In genomic region chr1:184287001-184287400, GRCh38 we compare ENCODE assay signal across 27 cellular contexts.
DNase-seq lines count a peak whose midpoint lies in the region; ATAC-seq and TF ChIP-seq lines count a peak whose summit lies in the region.
"Had no signal": no experiment of that assay in that cellular context is flagged by ENCODE, and none has a peak within 500 bp of the region (broad histone marks: within the 10 kb centered on the region; RNA-seq: fewer than 3 reads in every experiment).

No MANE protein-coding gene starts in this region.

- H4K5ac ChIP-seq in mesendoderm (ENCODE audit: low read length), result no peak overlapping the region

- no peaks in the 10 kb centered on the region for H3K27me3 ChIP-seq in gastroesophageal sphincter
- H3K27me3 ChIP-seq in mesendoderm (ENCODE audit: insufficient read depth, low read length, poor library complexity), result no peaks in the 10 kb centered on the region
- H3K27me3 ChIP-seq in transverse colon, result no peaks in the 10 kb centered on the region
- H3K27me3 ChIP-seq: thyroid gland had no signal

- no peak overlapping the region for H3K4me2 ChIP-seq in mesendoderm (ENCODE audit: low read length)

- 58 to 63% methylated on average over 8 of the region's 8 CpGs for WGBS in gastroesophageal sphincter (ENCODE audit: low coverage in 1 of 2), 2 donors
- WGBS in mesendoderm (ENCODE audit: extremely low coverage, insufficient coverage, low lambda C conversion rate), result no CpG with 5 or more reads among the region's 8 CpGs
- WGBS in transverse colon (ENCODE audit: low coverage in 1 of 2), 2 donors, result 60 to 74% methylated on average over 2 to 8 of the region's 8 CpGs

- in situ Hi-C loops in transverse colon (cut with MboI; ENCODE audit: low pct_ligation_motif_present in 1 of 4, low pct_unique_long_range_greater_than_20kb in 1 of 4, low sequenced_read_pairs in 3 of 4), result no loop called here

- no peak for TF ChIP-seq RAD21 in Ishikawa (IDR thresholded peaks at IDR 0.05; ENCODE audit: low read depth)

- intact Hi-C loops in transverse colon (cut with DNase I; ENCODE audit: low total_unique reads), result no loop called here

- TF ChIP-seq CTCF in gastroesophageal sphincter (IDR thresholded peaks at IDR 0.05) (no peak), transverse colon (IDR thresholded peaks at IDR 0.05) (no peak)

- no peak overlapping the region for H2BK15ac ChIP-seq in mesendoderm (replicated peaks; ENCODE audit: low read depth)

- H3K4ac ChIP-seq in mesendoderm (ENCODE audit: low read depth, low read length), result no peak overlapping the region

- TF ChIP-seq POLR2A in gastroesophageal sphincter (IDR thresholded peaks at IDR 0.05) (no peak), transverse colon (IDR thresholded peaks at IDR 0.05) (no peak)

- H3K9me3 ChIP-seq in gastroesophageal sphincter (no peaks in the 10 kb centered on the region), transverse colon (no peaks in the 10 kb centered on the region)
- H3K9me3 ChIP-seq: esophagus squamous epithelium, thyroid gland had no signal

- H3K79me1 ChIP-seq in mesendoderm (ENCODE audit: low read length), result no peaks in the 10 kb centered on the region

- DNase-seq in COR-L47 (lab: John Stamatoyannopoulos, UW), result peak; percentile 9
- DNase-seq in OCI-M1 (lab: John Stamatoyannopoulos, UW), result peak; percentile 27
- DNase-seq in mesendoderm, result no peak
- DNase-seq in transverse colon, result no peak
- DNase-seq in T-cell, result no peak
- DNase-seq: activated CD4-positive, alpha-beta T cell treated with anti-CD3 and anti-CD28 coated beads for 48 hours; activated naive CD8-positive, alpha-beta T cell treated with anti-CD3 and anti-CD28 coated beads, Interleukin-2, amount 10 ng/mL, durations not matched to agents 7 days and 5 days; DMS153; effector memory CD8-positive, alpha-beta T cell; esophagus squamous epithelium; glutamatergic neuron; H7; left colon; NCI-H146; NCI-H2227 treated with DMSO at 0.1 percent for 48 hours; SW 1271; thyroid gland had no signal

- no peak overlapping the region for H3K4me3 Mint-ChIP-seq in T-cell
- H3K4me3 Mint-ChIP-seq: activated naive CD8-positive, alpha-beta T cell treated with anti-CD3 and anti-CD28 coated beads, Interleukin-2, amount 10 ng/mL, durations not matched to agents 7 days and 5 days; CD14-positive monocyte; effector memory CD8-positive, alpha-beta T cell; mesothelial cell of epicardium; nephron; stimulated activated memory B cell treated with anti-CD40 and anti-IgM and Interleukin-4, amounts not matched to agents 10 μg/mL and 1 μg/mL and 100 μg/mL, for 72 hours had no signal

- no peak overlapping the region for H3K4me3 ChIP-seq in gastroesophageal sphincter
- H3K4me3 ChIP-seq in mesendoderm (ENCODE audit: low read length), result no peak overlapping the region
- H3K4me3 ChIP-seq in transverse colon, result no peak overlapping the region
- H3K4me3 ChIP-seq: esophagus squamous epithelium, GM12878, thyroid gland had no signal

- H2AK5ac ChIP-seq in mesendoderm (ENCODE audit: low read length), result no peak overlapping the region

- H3K4me1 ChIP-seq in gastroesophageal sphincter (peaks cover 0 to 31% (median 0%) of the 10 kb centered on the region in 3 donors), mesendoderm (ENCODE audit: control insufficient read depth, low read depth, low read length) (no peaks in the 10 kb centered on the region), transverse colon (peaks cover 0 to 3% (median 0%) of the 10 kb centered on the region in 4 donors)
- H3K4me1 ChIP-seq: parathyroid adenoma had no signal

- ATAC-seq in gastroesophageal sphincter, result peak; percentile 26
- ATAC-seq in GM18511 (IDR thresholded peaks at IDR 0.05; ENCODE audit: unreplicated experiment), result no peak
- ATAC-seq in T-cell (replicated peaks in 1 of 4), result no peak
- ATAC-seq: effector memory CD8-positive, alpha-beta T cell; GM12878; left colon; stimulated activated memory B cell treated with anti-CD40 and anti-IgM and Interleukin-4, amounts not matched to agents 10 μg/mL and 1 μg/mL and 100 μg/mL, for 72 hours had no signal

- H3K36me3 Mint-ChIP-seq in T-cell, result no peaks in the 10 kb centered on the region
- H3K36me3 Mint-ChIP-seq: activated naive CD8-positive, alpha-beta T cell treated with anti-CD3 and anti-CD28 coated beads, Interleukin-2, amount 10 ng/mL, durations not matched to agents 7 days and 5 days; CD14-positive monocyte; stimulated activated memory B cell treated with anti-CD40 and anti-IgM and Interleukin-4, amounts not matched to agents 10 μg/mL and 1 μg/mL and 100 μg/mL, for 72 hours had no signal

- POLR2A ChIA-PET in T-cell (lab: Charles Lee), result interaction anchor here in 1 of 2 donors (0.7 kb wide), 1 partner anchor 343 kb away, joined by 3 read pairs; no protein-coding TSS in a partner anchor

- H2BK5ac ChIP-seq in mesendoderm (ENCODE audit: low read length), result no peak overlapping the region

- no peak for TF ChIP-seq EP300 in Ishikawa (IDR thresholded peaks at IDR 0.05; ENCODE audit: borderline replicate concordance)
- no peak for TF ChIP-seq EP300 in gastroesophageal sphincter (IDR thresholded peaks at IDR 0.05)
- no peak for TF ChIP-seq EP300 in transverse colon (IDR thresholded peaks at IDR 0.05; ENCODE audit: low read depth)

- H3K23ac ChIP-seq in mesendoderm (ENCODE audit: low read length), result no peak overlapping the region

- H3K9ac ChIP-seq in mesendoderm (ENCODE audit: low read length), result no peak overlapping the region
- H3K9ac ChIP-seq: parathyroid adenoma had no signal

- no peak overlapping the region for H3K27ac ChIP-seq in gastroesophageal sphincter
- H3K27ac ChIP-seq in mesendoderm (ENCODE audit: low read depth, low read length), result no peak overlapping the region
- no peak overlapping the region for H3K27ac ChIP-seq in transverse colon
- H3K27ac ChIP-seq: esophagus squamous epithelium, parathyroid adenoma, thyroid gland had no signal

- H4K8ac ChIP-seq in mesendoderm (ENCODE audit: low read depth, low read length), result no peak overlapping the region

- H2BK120ac ChIP-seq in mesendoderm (ENCODE audit: low read depth, low read length), result no peak overlapping the region

- H3K18ac ChIP-seq in mesendoderm (ENCODE audit: low read length), result no peak overlapping the region

- no peak overlapping the region for H3K27ac Mint-ChIP-seq in T-cell
- H3K27ac Mint-ChIP-seq: activated naive CD8-positive, alpha-beta T cell treated with anti-CD3 and anti-CD28 coated beads, Interleukin-2, amount 10 ng/mL, durations not matched to agents 7 days and 5 days; activated T-helper 2 cell treated with anti-CD3 and anti-CD28 coated beads, Interferon-gamma antibody, Interleukin-2, Interleukin-4, amounts not matched to agents 10 μg/mL and 5 μg/mL and 100 μg/mL, durations not matched to agents 14 hours and 24 hours and 36 hours; effector memory CD8-positive, alpha-beta T cell; mesothelial cell of epicardium; nephron; stimulated activated memory B cell treated with anti-CD40 and anti-IgM and Interleukin-4, amounts not matched to agents 10 μg/mL and 1 μg/mL and 100 μg/mL, for 72 hours had no signal

- no peaks in the 10 kb centered on the region for H3K79me2 ChIP-seq in mesendoderm (ENCODE audit: control insufficient read depth, insufficient read depth, low read length)
- H3K79me2 ChIP-seq: parathyroid adenoma had no signal

- peaks cover 0 to 2% of the 10 kb centered on the region in 2 donors for H3K27me3 Mint-ChIP-seq in T-cell
- H3K27me3 Mint-ChIP-seq: activated naive CD8-positive, alpha-beta T cell treated with anti-CD3 and anti-CD28 coated beads, Interleukin-2, amount 10 ng/mL, durations not matched to agents 7 days and 5 days; stimulated activated memory B cell treated with anti-CD40 and anti-IgM and Interleukin-4, amounts not matched to agents 10 μg/mL and 1 μg/mL and 100 μg/mL, for 72 hours had no signal

- CTCF ChIA-PET in T-cell (lab: Charles Lee), result no interaction called here

- no peaks in the 10 kb centered on the region for H3K36me3 ChIP-seq in gastroesophageal sphincter
- H3K36me3 ChIP-seq in mesendoderm (ENCODE audit: control insufficient read depth, insufficient read depth, low read length), result no peaks in the 10 kb centered on the region
- H3K36me3 ChIP-seq in transverse colon, result no peaks in the 10 kb centered on the region
- H3K36me3 ChIP-seq: esophagus squamous epithelium, thyroid gland had no signal

- no peaks in the 10 kb centered on the region for H3K4me1 Mint-ChIP-seq in T-cell
- H3K4me1 Mint-ChIP-seq: activated naive CD8-positive, alpha-beta T cell treated with anti-CD3 and anti-CD28 coated beads, Interleukin-2, amount 10 ng/mL, durations not matched to agents 7 days and 5 days; mesothelial cell of epicardium; stimulated activated memory B cell treated with anti-CD40 and anti-IgM and Interleukin-4, amounts not matched to agents 10 μg/mL and 1 μg/mL and 100 μg/mL, for 72 hours had no signal

- peaks cover 15 to 17% (median 16%) of the 10 kb centered on the region in 3 donors for H3K9me3 Mint-ChIP-seq in T-cell

- H3K56ac ChIP-seq in mesendoderm (ENCODE audit: low read length), result no peak overlapping the region

TF ChIP-seq in Ishikawa, 13 proteins besides CTCF, POLR2A, EP300 and RAD21:
- TF ChIP-seq ZBTB7A (IDR thresholded peaks at IDR 0.05; ENCODE audit: low read depth), result no peak
- TF ChIP-seq TCF12 (IDR thresholded peaks at IDR 0.05; ENCODE audit: low read depth), result no peak
- peak; percentile 52 for TF ChIP-seq USF1 (IDR thresholded peaks at IDR 0.05)

Comparison
In these comparisons a context has a peak if more than half of its experiments do, and no peak if none do; other contexts are left out.
1. DNase-seq: peak in COR-L47 (single experiment) and OCI-M1 (single experiment); none in mesendoderm (single experiment), transverse colon (single experiment) and T-cell (0 of 34).